ENCODE assay signal across 12 cellular contexts in genomic region chr4:148831945-148832344, GRCh38.
DNase-seq lines count a peak whose midpoint lies in the region; ATAC-seq lines count a peak whose summit lies in the region.
"Had no signal": no experiment of that assay in that cellular context is flagged by ENCODE, and none has a peak within 500 bp of the region (broad histone marks: within the 10 kb centered on the region; RNA-seq: fewer than 3 reads in every experiment).

No MANE protein-coding gene starts in this region.

- DNase-seq in ACHN (peak; percentile 16), HPDE6-E6E7 (ENCODE audit: extremely low spot score) (peak; percentile 46), astrocyte of the hippocampus (ENCODE audit: low read depth, low spot score) (peak; percentile 80), hepatic stellate cell (ENCODE audit: low spot score) (peak; percentile 69), KBM-7 (no peak), substantia nigra (lab: John Stamatoyannopoulos, UW) (no peak), NCI-H748 (lab: John Stamatoyannopoulos, UW; ENCODE audit: unreplicated experiment) (no peak)
- DNase-seq: activated T-cell treated with anti-CD3 and anti-CD28 coated beads, Interleukin-2, amount 50 U/mL, for 4 hours; AML-193; glutamatergic neuron had no signal

- no peak for ATAC-seq in GM19395 (IDR thresholded peaks at IDR 0.05; ENCODE audit: unreplicated experiment)
- ATAC-seq: activated T-cell treated with anti-CD3 and anti-CD28 coated beads, Interleukin-2, amount 50 U/mL, for 4 hours; Panc1 had no signal

- no peak overlapping the region for H3K27ac ChIP-seq in substantia nigra (ENCODE audit: low read depth, low read length, poor library complexity, severe bottlenecking)

- in situ Hi-C loops in ACHN (cut with HindIII; ENCODE audit: low pct_ligation_motif_present, low pct_unique_long_range_greater_than_20kb, low sequenced_read_pairs): no loop called here
- in situ Hi-C loops in KBM-7 (cut with MboI; ENCODE audit: low pct_unique_long_range_greater_than_20kb, low sequenced_read_pairs): no loop called here

Comparison
In these comparisons a context has a peak if more than half of its experiments do, and no peak if none do; other contexts are left out.
1. DNase-seq: peak in ACHN (single experiment), HPDE6-E6E7 (single experiment), astrocyte of the hippocampus (single experiment) and hepatic stellate cell (single experiment); none in KBM-7 (single experiment), substantia nigra (0 of 49) and NCI-H748 (single experiment).